In the genomic region with DNA sequence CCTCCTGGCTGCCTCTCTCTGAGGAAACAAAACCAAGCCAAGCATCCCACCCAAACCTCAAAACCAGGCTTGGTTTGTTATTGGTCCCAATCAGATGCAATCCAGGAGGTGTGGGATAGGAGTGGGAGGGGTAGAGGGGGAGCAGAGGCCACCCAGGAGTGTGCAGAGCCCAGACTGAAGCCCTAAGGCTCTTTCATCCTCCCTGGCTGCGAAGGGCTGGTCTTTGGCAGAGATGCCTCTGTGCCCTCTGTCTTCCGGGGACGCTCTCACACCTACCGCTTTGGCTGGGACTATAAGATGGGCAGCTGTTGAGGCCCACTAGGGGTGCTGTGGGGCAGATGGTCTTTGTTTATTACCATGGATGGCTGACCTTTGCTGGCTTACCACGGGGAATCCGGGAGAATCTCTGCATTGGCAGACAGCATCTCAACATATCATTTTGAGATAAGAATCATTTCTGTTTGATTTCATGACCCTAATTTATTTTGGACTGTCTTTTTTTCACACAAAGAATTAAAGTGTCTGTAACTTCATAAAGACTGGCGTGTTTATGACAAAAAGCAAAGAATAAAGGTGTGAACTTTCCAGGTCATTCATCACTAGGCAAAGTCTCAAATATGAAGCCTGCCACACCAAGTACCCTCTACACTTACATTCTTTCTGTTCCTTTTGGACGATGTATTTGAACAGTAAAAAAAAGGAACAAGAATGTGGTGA, we compare ENCODE assay signal across 9 cellular contexts. TPM values are rescaled to one million over a fixed set of nuclear protein-coding genes. Genes with fewer than 3 reads are reported as not detected.
DNase-seq lines count a peak whose midpoint lies in the region; ATAC-seq, FAIRE-seq and TF ChIP-seq lines count a peak whose summit lies in the region.
"Had no signal": no experiment of that assay in that cellular context is flagged by ENCODE, and none has a peak within 500 bp of the region (broad histone marks: within the 10 kb centered on the region; RNA-seq: fewer than 3 reads in every experiment).

No MANE protein-coding gene starts in this region.

- peaks cover 7% of the 10 kb centered on the region for H3K4me1 Mint-ChIP-seq in activated T-cell treated with anti-CD3 and anti-CD28 coated beads, Interleukin-2, amount 50 U/mL, for 24 hours (ENCODE audit: low read depth)

- CTCF ChIA-PET in BJ (lab: Yijun Ruan, JAX), result interaction anchor here (0.6 to 1.2 kb wide), 4 partner anchors 28 to 143 kb away, joined by 3 to 6 read pairs (median 4); no protein-coding TSS in a partner anchor

- no peaks in the 10 kb centered on the region for H3K4me1 ChIP-seq in psoas muscle

- no peak overlapping the region for H3K4me3 ChIP-seq in BJ (ENCODE audit: low read depth, low read length)
- no peak overlapping the region for H3K4me3 ChIP-seq in psoas muscle

- FAIRE-seq in GM18507 (lab: Jason Lieb, UNC), result peak; percentile 69

- no peaks in the 10 kb centered on the region for H3K27me3 ChIP-seq in BJ (ENCODE audit: control insufficient read depth, insufficient read depth, low read length)
- peaks cover 0 to 13% (median 3%) of the 10 kb centered on the region in 3 donors for H3K27me3 ChIP-seq in psoas muscle (ENCODE audit: insufficient read depth in 3 of 3, low read length in 2 of 3)

- ATAC-seq in HG02981 (IDR thresholded peaks at IDR 0.05; ENCODE audit: unreplicated experiment) (peak; percentile 80), psoas muscle (peak in 3 of 4 donors; percentile 56 to 67 (median 65))

- H3K9me3 Mint-ChIP-seq in activated T-cell treated with anti-CD3 and anti-CD28 coated beads, Interleukin-2, amount 50 U/mL, for 24 hours, result no peaks in the 10 kb centered on the region

- no peaks in the 10 kb centered on the region for H3K36me3 ChIP-seq in BJ (ENCODE audit: control insufficient read depth, insufficient read depth, low read length)
- no peaks in the 10 kb centered on the region for H3K36me3 ChIP-seq in psoas muscle (ENCODE audit: insufficient read depth in 1 of 2, low read depth in 1 of 2)

- no peak overlapping the region for H3K4me3 Mint-ChIP-seq in activated T-cell treated with anti-CD3 and anti-CD28 coated beads, Interleukin-2, amount 50 U/mL, for 24 hours
- H3K4me3 Mint-ChIP-seq: IgD-negative memory B cell had no signal

- no peak overlapping the region for H3K27ac ChIP-seq in psoas muscle

- 21 to 25% (median 24%) methylated on average over 8 of the region's 8 CpGs for WGBS in psoas muscle, 3 donors

- POLR2A ChIA-PET in BJ (lab: Charles Lee), result no interaction called here

- H3K9me3 ChIP-seq in psoas muscle, result no peaks in the 10 kb centered on the region

- H3K27ac Mint-ChIP-seq in activated T-cell treated with anti-CD3 and anti-CD28 coated beads, Interleukin-2, amount 50 U/mL, for 24 hours, result no peak overlapping the region

- peaks cover 34% of the 10 kb centered on the region for H3K27me3 Mint-ChIP-seq in activated T-cell treated with anti-CD3 and anti-CD28 coated beads, Interleukin-2, amount 50 U/mL, for 24 hours

- no peak for DNase-seq in BJ (ENCODE audit: low read depth)
- DNase-seq in GM18507 (ENCODE audit: extremely low spot score, insufficient read length, low read depth), result peak; percentile 35
- DNase-seq in NCI-H460 (ENCODE audit: extremely low read depth, low read depth), result peak; percentile 49
- peak; percentile 42 for DNase-seq in activated T-cell treated with anti-CD3 and anti-CD28 coated beads, Interleukin-2, amount 50 U/mL, for 24 hours
- peak; percentile 75 for DNase-seq in germinal center (ENCODE audit: low spot score)
- peak in 1 of 2 donors; percentile 44 for DNase-seq in psoas muscle
- no peak for DNase-seq in ureter (ENCODE audit: low spot score)

- intact Hi-C loops in psoas muscle (cut with DNase I), result no loop called here

- TF ChIP-seq CTCF in BJ (IDR thresholded peaks at IDR 0.05; ENCODE audit: insufficient read depth, low read depth, low read length) (peak; percentile 65), psoas muscle (IDR thresholded peaks at IDR 0.05) (peak; percentile 38)

- H3K36me3 Mint-ChIP-seq in activated T-cell treated with anti-CD3 and anti-CD28 coated beads, Interleukin-2, amount 50 U/mL, for 24 hours (ENCODE audit: low read depth), result no peaks in the 10 kb centered on the region

RNA-seq across cellular contexts. Expression of a gene that starts 6.5 kb away (rescaled TPM):
- polyA plus RNA-seq in BJ (2011; rRNA removed), result 2.9 and 3.3 TPM in 2 replicates
- 3.8 and 4.9 TPM in 2 replicates for polyA minus RNA-seq in BJ (2011; rRNA and poly(A)+ RNA removed)
- total RNA-seq in NCI-H460 (2014; rRNA removed; shearing (Covaris generic)), result 0.02 and 0.09 TPM in 2 replicates
- 0.74 TPM in 1 of 2 replicates, not detected in the other for polyA plus RNA-seq in NCI-H460 (2014; cell fraction: nucleus; rRNA removed)
- total RNA-seq in psoas muscle, result 1 to 10 TPM; 3.8 to 8.7 (median 6.0) TPM
- 1 to 10 TPM; 2.7 to 3.2 (median 2.7) TPM for polyA plus RNA-seq in psoas muscle
- total RNA-seq in ureter, result 14.9 TPM
- polyA plus RNA-seq: IgD-negative memory B cell had no signal

RNA-seq across cellular contexts. Expression of a gene that starts 25.7 kb away (rescaled TPM):
- polyA plus RNA-seq in BJ (2011; rRNA removed) (13.7 and 15.4 TPM in 2 replicates), psoas muscle (10 to 100 TPM; 12.0 to 26.4 (median 14.2) TPM)
- 7.6 and 11.3 TPM in 2 replicates for polyA minus RNA-seq in BJ (2011; rRNA and poly(A)+ RNA removed)
- total RNA-seq in NCI-H460 (2014; rRNA removed; shearing (Covaris generic)), result 24.9 and 25.3 TPM in 2 replicates
- polyA plus RNA-seq in NCI-H460 (2014; cell fraction: nucleus; rRNA removed), result 18.9 and 19.5 TPM in 2 replicates
- total RNA-seq in psoas muscle (10 to 100 TPM; 10.7 to 18.1 (median 12.4) TPM), ureter (28.9 TPM)

RNA-seq across cellular contexts. Expression of a gene that starts 49.4 kb away (rescaled TPM):
- polyA plus RNA-seq in BJ (2011; rRNA removed), result 289 and 294 TPM in 2 replicates
- 30.9 and 37.8 TPM in 2 replicates for polyA minus RNA-seq in BJ (2011; rRNA and poly(A)+ RNA removed)
- total RNA-seq in NCI-H460 (2014; rRNA removed; shearing (Covaris generic)), result 115 TPM in 2 replicates
- 260 and 268 TPM in 2 replicates for polyA plus RNA-seq in NCI-H460 (2014; cell fraction: nucleus; rRNA removed)
- total RNA-seq in psoas muscle, result 100 to 1,000 TPM; 320 to 481 (median 388) TPM
- 100 to 1,000 TPM; 642 to 768 (median 747) TPM for polyA plus RNA-seq in psoas muscle
- 180 TPM for total RNA-seq in ureter

Comparison
In these comparisons a context has a peak if more than half of its experiments do, and no peak if none do; other contexts are left out.
1. DNase-seq: peak in GM18507 (single experiment), NCI-H460 (single experiment), activated T-cell treated with anti-CD3 and anti-CD28 coated beads, Interleukin-2, amount 50 U/mL, for 24 hours (single experiment) and germinal center (single experiment); none in BJ (single experiment) and ureter (single experiment).